Comparison of ENCODE assay signal across 11 cellular contexts in the genomic region with DNA sequence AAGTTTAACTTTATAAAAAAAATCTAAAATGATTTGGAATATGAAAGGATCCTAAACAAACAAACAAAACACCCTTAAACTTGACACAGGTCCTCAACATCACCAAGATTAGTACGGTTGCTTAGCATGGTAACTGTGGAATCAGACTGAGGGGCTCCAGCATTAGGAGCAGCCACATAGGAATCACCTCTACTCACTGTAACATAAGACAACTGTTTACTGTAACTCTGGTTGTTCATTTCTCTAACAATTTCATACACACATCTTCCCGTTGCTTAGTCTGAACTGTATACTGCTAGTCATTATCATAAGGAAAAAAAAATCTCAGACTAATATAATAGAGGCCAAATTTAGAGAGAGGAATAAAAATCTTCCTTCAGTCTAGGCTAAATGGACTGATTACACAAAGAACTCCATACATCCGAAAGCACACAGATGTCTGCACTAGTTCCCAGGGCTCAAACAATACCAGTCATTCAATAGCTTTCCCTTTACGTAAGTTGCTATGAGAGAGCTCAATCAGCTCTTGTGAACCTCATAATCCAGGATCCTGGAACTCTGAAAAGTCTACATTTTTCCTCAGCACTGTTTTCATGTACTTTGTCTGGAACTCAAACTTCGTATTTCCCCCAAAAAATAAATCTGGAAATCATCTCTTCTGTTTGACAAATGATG. TPM values are rescaled to one million over a fixed set of nuclear protein-coding genes. Genes with fewer than 3 reads are reported as not detected.
A peak's percentile ranks its signal among the peaks of the same experiment; 100 is the strongest.
DNase-seq lines count a peak whose midpoint lies in the region; ATAC-seq, FAIRE-seq and TF ChIP-seq lines count a peak whose summit lies in the region.
"Had no signal": no experiment of that assay in that cellular context is flagged by ENCODE, and none has a peak within 500 bp of the region (broad histone marks: within the 10 kb centered on the region; RNA-seq: fewer than 3 reads in every experiment).

No MANE protein-coding gene starts in this region.

- H3K4me3 Mint-ChIP-seq in astrocyte (ENCODE audit: unreplicated experiment): peak overlapping the region; percentile 73

- H4K20me1 ChIP-seq in astrocyte (ENCODE audit: insufficient read depth, low read length): peaks cover 66% of the 10 kb centered on the region
- H4K20me1 ChIP-seq in hepatocyte (ENCODE audit: insufficient read depth, poor library complexity, severe bottlenecking): peaks cover 48% of the 10 kb centered on the region

- no peak for ATAC-seq in GM21786 (IDR thresholded peaks at IDR 0.05; ENCODE audit: unreplicated experiment)

- peaks cover 55% of the 10 kb centered on the region for H3K4me1 ChIP-seq in HUES64 (ENCODE audit: insufficient read depth, low read length)
- H3K4me1 ChIP-seq in astrocyte (ENCODE audit: insufficient read depth, low read length): no peaks in the 10 kb centered on the region
- peaks cover 3% of the 10 kb centered on the region for H3K4me1 ChIP-seq in hepatocyte (ENCODE audit: insufficient read depth)

- H3K4me1 Mint-ChIP-seq in astrocyte (ENCODE audit: low read depth, unreplicated experiment): peaks cover 25% of the 10 kb centered on the region

- H3K9ac ChIP-seq in HUES64 (ENCODE audit: low read depth, low read length) (no peak overlapping the region), astrocyte (ENCODE audit: low read length) (peak overlapping the region; percentile 60)

- peak overlapping the region; percentile 32; the same call in 1 of the 2 replicates for H3K27ac ChIP-seq in HUES64 (ENCODE audit: low read depth, low read length)
- H3K27ac ChIP-seq in astrocyte (ENCODE audit: low read depth, low read length): peak overlapping the region; percentile 51
- H3K27ac ChIP-seq in hepatocyte: peak overlapping the region; percentile 17
- H3K27ac ChIP-seq: ovary had no signal

- TF ChIP-seq CTCF in astrocyte (IDR thresholded peaks at IDR 0.05; ENCODE audit: insufficient read depth, low read depth, low read length) (no peak), hepatocyte (IDR thresholded peaks at IDR 0.05; ENCODE audit: poor library complexity) (no peak), lower leg skin (IDR thresholded peaks at IDR 0.05) (no peak)

- H3K36me3 Mint-ChIP-seq in astrocyte (ENCODE audit: low read depth, unreplicated experiment): peaks cover 11% of the 10 kb centered on the region

- H3K27me3 ChIP-seq in HUES64 (ENCODE audit: insufficient read depth, low read length) (no peaks in the 10 kb centered on the region), astrocyte (ENCODE audit: insufficient read depth, low read length) (no peaks in the 10 kb centered on the region), hepatocyte (no peaks in the 10 kb centered on the region)
- H3K27me3 ChIP-seq: MG63, ovary had no signal

- intact Hi-C loops in lower leg skin (cut with DNase I; ENCODE audit: low total_unique reads): no loop called here

- peak overlapping the region; percentile 96 for H3K27ac Mint-ChIP-seq in astrocyte (ENCODE audit: unreplicated experiment)

- no peak for FAIRE-seq in astrocyte (lab: Jason Lieb, UNC)

- H3K9me3 Mint-ChIP-seq in astrocyte (ENCODE audit: unreplicated experiment): no peaks in the 10 kb centered on the region

- H2AFZ ChIP-seq in astrocyte (ENCODE audit: low read depth, low read length): no peak overlapping the region
- no peak overlapping the region for H2AFZ ChIP-seq in hepatocyte

- peaks cover 15% of the 10 kb centered on the region for H3K36me3 ChIP-seq in HUES64 (ENCODE audit: insufficient read depth, low read length)
- H3K36me3 ChIP-seq in astrocyte (ENCODE audit: insufficient read depth, low read length): peaks cover 3% of the 10 kb centered on the region
- H3K36me3 ChIP-seq in hepatocyte (replicated peaks; ENCODE audit: insufficient read depth, low read depth): no peaks in the 10 kb centered on the region
- H3K36me3 ChIP-seq: MG63, ovary had no signal

- H3K4me2 ChIP-seq in astrocyte (ENCODE audit: low read length) (peak overlapping the region; percentile 62), hepatocyte (peak overlapping the region; percentile 14)

- H3K9me2 ChIP-seq in hepatocyte (replicated peaks; ENCODE audit: insufficient read depth): no peaks in the 10 kb centered on the region

- WGBS in HUES64: 85% methylated on average over 5 of the region's 5 CpGs
- WGBS in hepatocyte (ENCODE audit: low lambda C conversion rate, missing lambda C conversion rate): 66% methylated on average over 5 of the region's 5 CpGs
- 60 to 72% methylated on average over 5 of the region's 5 CpGs for WGBS in lower leg skin, 2 donors

- peaks cover 95% of the 10 kb centered on the region for H3K79me2 ChIP-seq in astrocyte (ENCODE audit: insufficient read depth, low read length)
- H3K79me2 ChIP-seq in hepatocyte: peaks cover 100% of the 10 kb centered on the region

- no peak for TF ChIP-seq POLR2A in lower leg skin (IDR thresholded peaks at IDR 0.05)

- no peaks in the 10 kb centered on the region for H3K9me3 ChIP-seq in HUES64 (ENCODE audit: insufficient read depth, low read depth, low read length)
- H3K9me3 ChIP-seq in astrocyte (ENCODE audit: insufficient read depth, low read depth, low read length): no peaks in the 10 kb centered on the region
- H3K9me3 ChIP-seq in hepatocyte (ENCODE audit: low read depth): no peaks in the 10 kb centered on the region
- H3K9me3 ChIP-seq: MG63, ovary had no signal

- H3K27me3 Mint-ChIP-seq in astrocyte (ENCODE audit: low read depth, unreplicated experiment): no peaks in the 10 kb centered on the region

- DNase-seq in astrocyte (ENCODE audit: low read depth) (peak; percentile 77), hepatocyte (ENCODE audit: low spot score) (no peak), retina (peak; percentile 66), lower leg skin (ENCODE audit: low spot score in 2 of 2) (no peak)
- no peak for DNase-seq in effector CD4-positive, alpha-beta T cell
- DNase-seq: activated T-cell treated with anti-CD3 and anti-CD28 coated beads, Interleukin-2, amount 50 U/mL, for 1 hour; cerebellar nuclear complex; MG63; ovary had no signal

- H3K4me3 ChIP-seq in HUES64 (ENCODE audit: low read length) (no peak overlapping the region), astrocyte (ENCODE audit: insufficient read depth, low read depth, low read length) (no peak overlapping the region), hepatocyte (no peak overlapping the region), lower leg skin (ENCODE audit: low read depth, poor library complexity, severe bottlenecking) (no peak overlapping the region)
- H3K4me3 ChIP-seq: MG63, ovary had no signal

RNA-seq across cellular contexts. Expression of gene LRP6, which starts 26.0 kb away (rescaled TPM):
- polyA plus RNA-seq in HUES64 (2013, experiment 1 of 2): 27.0 TPM
- polyA plus RNA-seq in HUES64 (2013, experiment 2 of 2): 28.2 TPM
- total RNA-seq in astrocyte (40.9 and 45.8 TPM in 2 replicates), hepatocyte (35.8 and 42.4 TPM in 2 replicates), lower leg skin (10 to 100 TPM; 19.6 to 37.3 (median 26.1) TPM)
- 17.1 and 17.5 TPM in 2 replicates for polyA plus RNA-seq in hepatocyte

Comparison
In these comparisons a context has a peak if more than half of its experiments do, and no peak if none do; other contexts are left out.
1. DNase-seq: peak in astrocyte (single experiment) and retina (single experiment); none in hepatocyte (single experiment), effector CD4-positive, alpha-beta T cell (single experiment) and lower leg skin (0 of 2).
2. Peak in every context shown above with its lines, with median percentiles within 50 percentile points of each other: H3K27ac ChIP-seq.